1 cellular context compared by ENCODE assay signal in genomic region chr19:2236285-2237050, GRCh38.
TF ChIP-seq lines count a peak whose summit lies in the region.

Gene PLEKHJ1 (minus strand): TSS chr19:2236329. CDS start chr19:2236248, 81 bp downstream.
A gene with protein sequence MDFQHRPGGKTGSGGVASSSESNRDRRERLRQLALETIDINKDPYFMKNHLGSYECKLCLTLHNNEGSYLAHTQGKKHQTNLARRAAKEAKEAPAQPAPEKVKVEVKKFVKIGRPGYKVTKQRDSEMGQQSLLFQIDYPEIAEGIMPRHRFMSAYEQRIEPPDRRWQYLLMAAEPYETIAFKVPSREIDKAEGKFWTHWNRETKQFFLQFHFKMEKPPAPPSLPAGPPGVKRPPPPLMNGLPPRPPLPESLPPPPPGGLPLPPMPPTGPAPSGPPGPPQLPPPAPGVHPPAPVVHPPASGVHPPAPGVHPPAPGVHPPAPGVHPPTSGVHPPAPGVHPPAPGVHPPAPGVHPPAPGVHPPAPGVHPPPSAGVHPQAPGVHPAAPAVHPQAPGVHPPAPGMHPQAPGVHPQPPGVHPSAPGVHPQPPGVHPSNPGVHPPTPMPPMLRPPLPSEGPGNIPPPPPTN (plus strand): TSS chr19:2236824. CDS start chr19:2243419, 6,595 bp downstream.

TF ChIP-seq in K562, 482 proteins besides CTCF, POLR2A, EP300 and RAD21 (continued from another document and continues in another):
- TF ChIP-seq, protein P1, sequence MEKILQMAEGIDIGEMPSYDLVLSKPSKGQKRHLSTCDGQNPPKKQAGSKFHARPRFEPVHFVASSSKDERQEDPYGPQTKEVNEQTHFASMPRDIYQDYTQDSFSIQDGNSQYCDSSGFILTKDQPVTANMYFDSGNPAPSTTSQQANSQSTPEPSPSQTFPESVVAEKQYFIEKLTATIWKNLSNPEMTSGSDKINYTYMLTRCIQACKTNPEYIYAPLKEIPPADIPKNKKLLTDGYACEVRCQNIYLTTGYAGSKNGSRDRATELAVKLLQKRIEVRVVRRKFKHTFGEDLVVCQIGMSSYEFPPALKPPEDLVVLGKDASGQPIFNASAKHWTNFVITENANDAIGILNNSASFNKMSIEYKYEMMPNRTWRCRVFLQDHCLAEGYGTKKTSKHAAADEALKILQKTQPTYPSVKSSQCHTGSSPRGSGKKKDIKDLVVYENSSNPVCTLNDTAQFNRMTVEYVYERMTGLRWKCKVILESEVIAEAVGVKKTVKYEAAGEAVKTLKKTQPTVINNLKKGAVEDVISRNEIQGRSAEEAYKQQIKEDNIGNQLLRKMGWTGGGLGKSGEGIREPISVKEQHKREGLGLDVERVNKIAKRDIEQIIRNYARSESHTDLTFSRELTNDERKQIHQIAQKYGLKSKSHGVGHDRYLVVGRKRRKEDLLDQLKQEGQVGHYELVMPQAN (IDR thresholded peaks at IDR 0.05; ENCODE audit: borderline replicate concordance) = 0 out of 2 replicates have a peak, but pooled peaks have one; percentile 25
- TF ChIP-seq JUN (IDR thresholded peaks at IDR 0.05; ENCODE audit: borderline replicate concordance, low read depth, low read length) = peak; percentile 77; the same call in 1 of the 2 replicates
- peak; percentile 78 for TF ChIP-seq JUN (CRISPR knock-in tag; IDR thresholded peaks at IDR 0.05; ENCODE audit: borderline replicate concordance)
- peak; percentile 39; the same call in 1 of the 2 replicates for TF ChIP-seq NFIC (IDR thresholded peaks at IDR 0.05)
- TF ChIP-seq NR2F6 (CRISPR knock-in tag; IDR thresholded peaks at IDR 0.05) = no peak
- no peak for TF ChIP-seq RBM22 (IDR thresholded peaks at IDR 0.05; ENCODE audit: low read depth, low read length, poor library complexity, severe bottlenecking)
- TF ChIP-seq, protein P2, sequence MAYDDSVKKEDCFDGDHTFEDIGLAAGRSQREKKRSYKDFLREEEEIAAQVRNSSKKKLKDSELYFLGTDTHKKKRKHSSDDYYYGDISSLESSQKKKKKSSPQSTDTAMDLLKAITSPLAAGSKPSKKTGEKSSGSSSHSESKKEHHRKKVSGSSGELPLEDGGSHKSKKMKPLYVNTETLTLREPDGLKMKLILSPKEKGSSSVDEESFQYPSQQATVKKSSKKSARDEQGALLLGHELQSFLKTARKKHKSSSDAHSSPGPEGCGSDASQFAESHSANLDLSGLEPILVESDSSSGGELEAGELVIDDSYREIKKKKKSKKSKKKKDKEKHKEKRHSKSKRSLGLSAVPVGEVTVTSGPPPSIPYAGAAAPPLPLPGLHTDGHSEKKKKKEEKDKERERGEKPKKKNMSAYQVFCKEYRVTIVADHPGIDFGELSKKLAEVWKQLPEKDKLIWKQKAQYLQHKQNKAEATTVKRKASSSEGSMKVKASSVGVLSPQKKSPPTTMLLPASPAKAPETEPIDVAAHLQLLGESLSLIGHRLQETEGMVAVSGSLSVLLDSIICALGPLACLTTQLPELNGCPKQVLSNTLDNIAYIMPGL (CRISPR knock-in tag; IDR thresholded peaks at IDR 0.05) = no peak; the same call in 1 of the 2 replicates
- TF ChIP-seq SPI1 (IDR thresholded peaks at IDR 0.05; ENCODE audit: borderline replicate concordance, low read depth, low read length) = peak; percentile 33; the same call in 1 of the 2 replicates
- 0 out of 2 replicates have a peak, but pooled peaks have one; percentile 17 for TF ChIP-seq CBX1 (IDR thresholded peaks at IDR 0.05; ENCODE audit: low read depth)
- TF ChIP-seq ZNF121 (CRISPR knock-in tag; conservative IDR thresholded peaks at IDR 0.05) = no peak
- TF ChIP-seq NCOR1 (IDR thresholded peaks at IDR 0.05) = 0 out of 2 replicates have a peak, but pooled peaks have one; percentile 47
- peak; percentile 52; the same call in 1 of the 2 replicates for TF ChIP-seq ZNF263 (CRISPR knock-in tag; IDR thresholded peaks at IDR 0.05; ENCODE audit: borderline replicate concordance)
- TF ChIP-seq E2F8 (IDR thresholded peaks at IDR 0.05; ENCODE audit: low read depth, partially characterized antibody) = peak; percentile 84
- peak; percentile 98 for TF ChIP-seq ZFX (CRISPR knock-in tag; IDR thresholded peaks at IDR 0.05)
- peak; percentile 95 for TF ChIP-seq STAG1 (CRISPR knock-in tag; IDR thresholded peaks at IDR 0.05; ENCODE audit: borderline replicate concordance)
- TF ChIP-seq SRSF9 (IDR thresholded peaks at IDR 0.05; ENCODE audit: borderline replicate concordance, low read depth, low read length) = no peak
- TF ChIP-seq, protein P3, sequence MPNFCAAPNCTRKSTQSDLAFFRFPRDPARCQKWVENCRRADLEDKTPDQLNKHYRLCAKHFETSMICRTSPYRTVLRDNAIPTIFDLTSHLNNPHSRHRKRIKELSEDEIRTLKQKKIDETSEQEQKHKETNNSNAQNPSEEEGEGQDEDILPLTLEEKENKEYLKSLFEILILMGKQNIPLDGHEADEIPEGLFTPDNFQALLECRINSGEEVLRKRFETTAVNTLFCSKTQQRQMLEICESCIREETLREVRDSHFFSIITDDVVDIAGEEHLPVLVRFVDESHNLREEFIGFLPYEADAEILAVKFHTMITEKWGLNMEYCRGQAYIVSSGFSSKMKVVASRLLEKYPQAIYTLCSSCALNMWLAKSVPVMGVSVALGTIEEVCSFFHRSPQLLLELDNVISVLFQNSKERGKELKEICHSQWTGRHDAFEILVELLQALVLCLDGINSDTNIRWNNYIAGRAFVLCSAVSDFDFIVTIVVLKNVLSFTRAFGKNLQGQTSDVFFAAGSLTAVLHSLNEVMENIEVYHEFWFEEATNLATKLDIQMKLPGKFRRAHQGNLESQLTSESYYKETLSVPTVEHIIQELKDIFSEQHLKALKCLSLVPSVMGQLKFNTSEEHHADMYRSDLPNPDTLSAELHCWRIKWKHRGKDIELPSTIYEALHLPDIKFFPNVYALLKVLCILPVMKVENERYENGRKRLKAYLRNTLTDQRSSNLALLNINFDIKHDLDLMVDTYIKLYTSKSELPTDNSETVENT (CRISPR knock-in tag; IDR thresholded peaks at IDR 0.05) = peak; percentile 56
- peak; percentile 86 for TF ChIP-seq MTA3 (IDR thresholded peaks at IDR 0.05; ENCODE audit: borderline replicate concordance)
- TF ChIP-seq SMARCE1 (IDR thresholded peaks at IDR 0.05) = 0 out of 2 replicates have a peak, but pooled peaks have one; percentile 8
- 0 out of 2 replicates have a peak, but pooled peaks have one; percentile 19 for TF ChIP-seq CC2D1A (IDR thresholded peaks at IDR 0.05)
- peak; percentile 5; the same call in 1 of the 2 replicates for TF ChIP-seq KLF1 (tag; IDR thresholded peaks at IDR 0.05)
- no peak for TF ChIP-seq PHF21A (IDR thresholded peaks at IDR 0.05; ENCODE audit: borderline replicate concordance, low read depth)
- TF ChIP-seq C11orf30 (IDR thresholded peaks at IDR 0.05; ENCODE audit: low read depth) = peak; percentile 72
- peak in 1 of 2 experiments; percentile 11; a peak in 1 of 4 replicates for TF ChIP-seq TBL1XR1 (IDR thresholded peaks at IDR 0.05; ENCODE audit: low read length in 2 of 2)
- peak; percentile 87 for TF ChIP-seq ATF3 (IDR thresholded peaks at IDR 0.05)
- TF ChIP-seq ATF3 (CRISPR knock-in tag; conservative IDR thresholded peaks at IDR 0.05) = peak; percentile 90
- TF ChIP-seq ZKSCAN8 (CRISPR knock-in tag; IDR thresholded peaks at IDR 0.05) = no peak
- peak; percentile 27 for TF ChIP-seq KDM5B (IDR thresholded peaks at IDR 0.05; ENCODE audit: insufficient replicate concordance, low read depth, low read length)
- TF ChIP-seq, protein P4, sequence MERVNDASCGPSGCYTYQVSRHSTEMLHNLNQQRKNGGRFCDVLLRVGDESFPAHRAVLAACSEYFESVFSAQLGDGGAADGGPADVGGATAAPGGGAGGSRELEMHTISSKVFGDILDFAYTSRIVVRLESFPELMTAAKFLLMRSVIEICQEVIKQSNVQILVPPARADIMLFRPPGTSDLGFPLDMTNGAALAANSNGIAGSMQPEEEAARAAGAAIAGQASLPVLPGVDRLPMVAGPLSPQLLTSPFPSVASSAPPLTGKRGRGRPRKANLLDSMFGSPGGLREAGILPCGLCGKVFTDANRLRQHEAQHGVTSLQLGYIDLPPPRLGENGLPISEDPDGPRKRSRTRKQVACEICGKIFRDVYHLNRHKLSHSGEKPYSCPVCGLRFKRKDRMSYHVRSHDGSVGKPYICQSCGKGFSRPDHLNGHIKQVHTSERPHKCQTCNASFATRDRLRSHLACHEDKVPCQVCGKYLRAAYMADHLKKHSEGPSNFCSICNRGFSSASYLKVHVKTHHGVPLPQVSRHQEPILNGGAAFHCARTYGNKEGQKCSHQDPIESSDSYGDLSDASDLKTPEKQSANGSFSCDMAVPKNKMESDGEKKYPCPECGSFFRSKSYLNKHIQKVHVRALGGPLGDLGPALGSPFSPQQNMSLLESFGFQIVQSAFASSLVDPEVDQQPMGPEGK (CRISPR knock-in tag; IDR thresholded peaks at IDR 0.05; ENCODE audit: borderline replicate concordance) = no peak
- TF ChIP-seq ARID1B (IDR thresholded peaks at IDR 0.05) = 0 out of 2 replicates have a peak, but pooled peaks have one; percentile 49
- TF ChIP-seq RUNX1 (IDR thresholded peaks at IDR 0.05; ENCODE audit: low read depth) = no peak
- peak; percentile 93 for TF ChIP-seq JUND (IDR thresholded peaks at IDR 0.05; ENCODE audit: borderline replicate concordance, low read depth, low read length)
- peak; percentile 89; the same call in 2 of the 3 replicates for TF ChIP-seq JUND (tag; IDR thresholded peaks at IDR 0.05; ENCODE audit: borderline replicate concordance, low read depth, low read length)
- TF ChIP-seq, protein P5, sequence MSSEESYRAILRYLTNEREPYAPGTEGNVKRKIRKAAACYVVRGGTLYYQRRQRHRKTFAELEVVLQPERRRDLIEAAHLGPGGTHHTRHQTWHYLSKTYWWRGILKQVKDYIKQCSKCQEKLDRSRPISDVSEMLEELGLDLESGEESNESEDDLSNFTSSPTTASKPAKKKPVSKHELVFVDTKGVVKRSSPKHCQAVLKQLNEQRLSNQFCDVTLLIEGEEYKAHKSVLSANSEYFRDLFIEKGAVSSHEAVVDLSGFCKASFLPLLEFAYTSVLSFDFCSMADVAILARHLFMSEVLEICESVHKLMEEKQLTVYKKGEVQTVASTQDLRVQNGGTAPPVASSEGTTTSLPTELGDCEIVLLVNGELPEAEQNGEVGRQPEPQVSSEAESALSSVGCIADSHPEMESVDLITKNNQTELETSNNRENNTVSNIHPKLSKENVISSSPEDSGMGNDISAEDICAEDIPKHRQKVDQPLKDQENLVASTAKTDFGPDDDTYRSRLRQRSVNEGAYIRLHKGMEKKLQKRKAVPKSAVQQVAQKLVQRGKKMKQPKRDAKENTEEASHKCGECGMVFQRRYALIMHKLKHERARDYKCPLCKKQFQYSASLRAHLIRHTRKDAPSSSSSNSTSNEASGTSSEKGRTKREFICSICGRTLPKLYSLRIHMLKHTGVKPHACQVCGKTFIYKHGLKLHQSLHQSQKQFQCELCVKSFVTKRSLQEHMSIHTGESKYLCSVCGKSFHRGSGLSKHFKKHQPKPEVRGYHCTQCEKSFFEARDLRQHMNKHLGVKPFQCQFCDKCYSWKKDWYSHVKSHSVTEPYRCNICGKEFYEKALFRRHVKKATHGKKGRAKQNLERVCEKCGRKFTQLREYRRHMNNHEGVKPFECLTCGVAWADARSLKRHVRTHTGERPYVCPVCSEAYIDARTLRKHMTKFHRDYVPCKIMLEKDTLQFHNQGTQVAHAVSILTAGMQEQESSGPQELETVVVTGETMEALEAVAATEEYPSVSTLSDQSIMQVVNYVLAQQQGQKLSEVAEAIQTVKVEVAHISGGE (CRISPR knock-in tag; IDR thresholded peaks at IDR 0.05) = peak in 1 of 3 experiments; percentile 89; a peak in 3 of 6 replicates
- TF ChIP-seq SAP30 (IDR thresholded peaks at IDR 0.05; ENCODE audit: borderline replicate concordance, insufficient read depth, low read depth, low read length, poor library complexity, severe bottlenecking) = peak; percentile 62
- 0 out of 2 replicates have a peak, but pooled peaks have one; percentile 3 for TF ChIP-seq NFE2 (IDR thresholded peaks at IDR 0.05; ENCODE audit: low read depth)
- 0 out of 2 replicates have a peak, but pooled peaks have one; percentile 23 for TF ChIP-seq HOMEZ (CRISPR knock-in tag; IDR thresholded peaks at IDR 0.05)
- TF ChIP-seq ZNF324 (CRISPR knock-in tag; IDR thresholded peaks at IDR 0.05) = no peak
- 0 out of 2 replicates have a peak, but pooled peaks have one; percentile 39 for TF ChIP-seq ETV1 (tag; conservative IDR thresholded peaks at IDR 0.05; ENCODE audit: low read depth)
- TF ChIP-seq ZNF197 (CRISPR knock-in tag; IDR thresholded peaks at IDR 0.05; ENCODE audit: low read depth) = peak; percentile 56; the same call in 1 of the 2 replicates
- TF ChIP-seq CTBP1 (IDR thresholded peaks at IDR 0.05; ENCODE audit: borderline replicate concordance) = peak; percentile 76
